In genomic region chr1:207644479-207644851, GRCh38 we compare ENCODE assay signal across 1 cellular context.
TF ChIP-seq lines count a peak whose summit lies in the region.

No MANE protein-coding gene starts in this region.

TF ChIP-seq in GM23338, 12 proteins besides CTCF, POLR2A, EP300 and RAD21 (continued from another document):
- TF ChIP-seq ZNF462 (CRISPR knock-in tag; IDR thresholded peaks at IDR 0.05) (no peak), STAT1 (IDR thresholded peaks at IDR 0.05; ENCODE audit: unreplicated experiment) (no peak), CREB1 (CRISPR knock-in tag; IDR thresholded peaks at IDR 0.05; ENCODE audit: low read depth) (no peak), ZNF331 (CRISPR knock-in tag; IDR thresholded peaks at IDR 0.05; ENCODE audit: low read depth) (no peak), ZNF114 (CRISPR knock-in tag; IDR thresholded peaks at IDR 0.05) (no peak)
